In the genomic region with DNA sequence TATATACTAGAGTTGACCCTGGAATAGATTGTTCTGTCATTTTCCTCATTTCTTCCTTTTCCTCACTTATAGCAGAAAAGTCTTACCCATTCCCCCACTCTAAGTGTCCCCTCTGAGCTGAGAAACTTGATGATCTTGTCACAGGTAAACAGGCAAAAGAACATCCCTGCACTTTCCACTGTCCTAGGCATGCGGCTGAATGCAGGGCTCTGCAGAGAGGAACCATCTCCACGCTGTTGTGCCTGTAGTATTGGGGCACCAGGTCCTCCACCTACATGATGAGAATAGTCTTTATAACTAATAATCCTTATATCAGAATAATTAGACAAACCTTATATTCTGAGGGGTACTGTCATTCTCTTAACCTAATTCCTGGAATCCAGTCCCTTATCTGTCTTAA, we compare ENCODE assay signal across 12 cellular contexts.
DNase-seq lines count a peak whose midpoint lies in the region; ATAC-seq and TF ChIP-seq lines count a peak whose summit lies in the region.
"Had no signal": no experiment of that assay in that cellular context is flagged by ENCODE, and none has a peak within 500 bp of the region (broad histone marks: within the 10 kb centered on the region; RNA-seq: fewer than 3 reads in every experiment).

No MANE protein-coding gene starts in this region.

- H3K27me3 ChIP-seq in foreskin keratinocyte = no peaks in the 10 kb centered on the region
- no peaks in the 10 kb centered on the region for H3K27me3 ChIP-seq in hepatocyte

- H3K4me1 ChIP-seq in foreskin keratinocyte = no peaks in the 10 kb centered on the region
- no peaks in the 10 kb centered on the region for H3K4me1 ChIP-seq in hepatocyte (ENCODE audit: insufficient read depth)
- H3K4me1 ChIP-seq: A549 had no signal

- H4K20me1 ChIP-seq in hepatocyte (ENCODE audit: insufficient read depth, poor library complexity, severe bottlenecking) = no peaks in the 10 kb centered on the region

- H3K9me3 ChIP-seq in hepatocyte (ENCODE audit: low read depth) = no peaks in the 10 kb centered on the region
- H3K9me3 ChIP-seq: A549 had no signal

- H3K4me1 Mint-ChIP-seq in activated CD4-positive, alpha-beta memory T cell treated with anti-CD3 and anti-CD28 coated beads, Interleukin-2, amount 10 ng/mL, durations not matched to agents 7 days and 5 days = peaks cover 57% of the 10 kb centered on the region
- peaks cover 38% of the 10 kb centered on the region for H3K4me1 Mint-ChIP-seq in activated CD4-positive, alpha-beta memory T cell treated with anti-CD3 and anti-CD28 coated beads for 36 hours (ENCODE audit: low read depth)
- H3K4me1 Mint-ChIP-seq in natural killer cell treated with Interleukin-12 subunit alpha and Interleukin-12 subunit beta and Interleukin-15 and Interleukin-18, amount 100 ng/mL, for 72 hours (ENCODE audit: low read depth in 2 of 2) = peaks cover 27 to 31% of the 10 kb centered on the region in 2 donors

- no peak for DNase-seq in activated CD4-positive, alpha-beta memory T cell treated with anti-CD3 and anti-CD28 coated beads, Interleukin-2, amount 10 ng/mL, durations not matched to agents 7 days and 5 days
- DNase-seq in activated CD4-positive, alpha-beta memory T cell treated with anti-CD3 and anti-CD28 coated beads for 36 hours = no peak
- DNase-seq in natural killer cell treated with Interleukin-12 subunit alpha and Interleukin-12 subunit beta and Interleukin-15 and Interleukin-18, amount 100 ng/mL, for 72 hours (ENCODE audit: low spot score) = no peak
- DNase-seq in ureter (ENCODE audit: low spot score) = no peak
- no peak for DNase-seq in foreskin keratinocyte
- no peak for DNase-seq in hepatocyte (ENCODE audit: low spot score)
- DNase-seq: hippocampal formation, NCI-H345 had no signal

- POLR2A ChIA-PET in activated CD4-positive, alpha-beta memory T cell treated with anti-CD3 and anti-CD28 coated beads, Interleukin-2, amount 10 ng/mL, durations not matched to agents 7 days and 5 days (lab: Charles Lee) = interaction anchor here (1.0 to 1.1 kb wide), 2 partner anchors 14 to 212 kb away, joined by 3 to 4 read pairs; no protein-coding TSS in a partner anchor
- POLR2A ChIA-PET in activated CD4-positive, alpha-beta memory T cell treated with anti-CD3 and anti-CD28 coated beads for 36 hours (lab: Charles Lee) = no interaction called here

- CTCF ChIA-PET in activated CD4-positive, alpha-beta memory T cell treated with anti-CD3 and anti-CD28 coated beads, Interleukin-2, amount 10 ng/mL, durations not matched to agents 7 days and 5 days (lab: Charles Lee) = no interaction called here
- CTCF ChIA-PET in activated CD4-positive, alpha-beta memory T cell treated with anti-CD3 and anti-CD28 coated beads for 36 hours (lab: Charles Lee) = interaction anchor here (1.8 kb wide), 1 partner anchor 196 kb away, joined by 5 read pairs; no protein-coding TSS in a partner anchor

- no peaks in the 10 kb centered on the region for H3K79me2 ChIP-seq in hepatocyte

- no peak for TF ChIP-seq CTCF in foreskin keratinocyte (conservative IDR thresholded peaks at IDR 0.05)
- no peak for TF ChIP-seq CTCF in hepatocyte (IDR thresholded peaks at IDR 0.05; ENCODE audit: poor library complexity)

- no peak overlapping the region for H2AFZ ChIP-seq in hepatocyte

- H3K9me2 ChIP-seq in hepatocyte (replicated peaks; ENCODE audit: insufficient read depth) = no peaks in the 10 kb centered on the region

- H3K36me3 Mint-ChIP-seq in activated CD4-positive, alpha-beta memory T cell treated with anti-CD3 and anti-CD28 coated beads, Interleukin-2, amount 10 ng/mL, durations not matched to agents 7 days and 5 days (ENCODE audit: low read depth) = peaks cover 13% of the 10 kb centered on the region
- H3K36me3 Mint-ChIP-seq in activated CD4-positive, alpha-beta memory T cell treated with anti-CD3 and anti-CD28 coated beads for 36 hours = no peaks in the 10 kb centered on the region
- no peaks in the 10 kb centered on the region for H3K36me3 Mint-ChIP-seq in natural killer cell treated with Interleukin-12 subunit alpha and Interleukin-12 subunit beta and Interleukin-15 and Interleukin-18, amount 100 ng/mL, for 72 hours

- H3K4me3 ChIP-seq in hepatocyte = no peak overlapping the region
- H3K4me3 ChIP-seq: A549, SK-N-MC had no signal

- no peak overlapping the region for H3K4me2 ChIP-seq in hepatocyte
- H3K4me2 ChIP-seq: A549 had no signal

- no peak overlapping the region for H3K4me3 Mint-ChIP-seq in activated CD4-positive, alpha-beta memory T cell treated with anti-CD3 and anti-CD28 coated beads, Interleukin-2, amount 10 ng/mL, durations not matched to agents 7 days and 5 days
- no peak overlapping the region for H3K4me3 Mint-ChIP-seq in activated CD4-positive, alpha-beta memory T cell treated with anti-CD3 and anti-CD28 coated beads for 36 hours
- peak overlapping the region; percentile 68 for H3K4me3 Mint-ChIP-seq in natural killer cell treated with Interleukin-12 subunit alpha and Interleukin-12 subunit beta and Interleukin-15 and Interleukin-18, amount 100 ng/mL, for 72 hours

- H3K36me3 ChIP-seq in hepatocyte (replicated peaks; ENCODE audit: insufficient read depth, low read depth) = no peaks in the 10 kb centered on the region

- H3K27ac ChIP-seq in foreskin keratinocyte (no peak overlapping the region), hepatocyte (no peak overlapping the region)
- H3K27ac ChIP-seq: A549, SK-N-MC had no signal

- H3K27ac Mint-ChIP-seq in activated CD4-positive, alpha-beta memory T cell treated with anti-CD3 and anti-CD28 coated beads, Interleukin-2, amount 10 ng/mL, durations not matched to agents 7 days and 5 days = peak overlapping the region; percentile 72
- H3K27ac Mint-ChIP-seq in activated CD4-positive, alpha-beta memory T cell treated with anti-CD3 and anti-CD28 coated beads for 36 hours = no peak overlapping the region
- H3K27ac Mint-ChIP-seq in natural killer cell treated with Interleukin-12 subunit alpha and Interleukin-12 subunit beta and Interleukin-15 and Interleukin-18, amount 100 ng/mL, for 72 hours = peak overlapping the region in 1 of 2 donors; percentile 58

- peaks cover 4% of the 10 kb centered on the region for H3K27me3 Mint-ChIP-seq in activated CD4-positive, alpha-beta memory T cell treated with anti-CD3 and anti-CD28 coated beads, Interleukin-2, amount 10 ng/mL, durations not matched to agents 7 days and 5 days
- H3K27me3 Mint-ChIP-seq in activated CD4-positive, alpha-beta memory T cell treated with anti-CD3 and anti-CD28 coated beads for 36 hours = no peaks in the 10 kb centered on the region
- H3K27me3 Mint-ChIP-seq in natural killer cell treated with Interleukin-12 subunit alpha and Interleukin-12 subunit beta and Interleukin-15 and Interleukin-18, amount 100 ng/mL, for 72 hours = peaks cover 17 to 21% of the 10 kb centered on the region in 2 donors

- intact Hi-C loops in activated CD4-positive, alpha-beta memory T cell treated with anti-CD3 and anti-CD28 coated beads for 36 hours (cut with micrococcal nuclease) = loop anchor here (1.0 to 5.0 kb wide), 3 partner anchors 192 to 537 kb away; a partner anchor contains a TSS

- ATAC-seq in HG02610 (IDR thresholded peaks at IDR 0.05; ENCODE audit: unreplicated experiment) (peak; percentile 35), HG03457 (IDR thresholded peaks at IDR 0.05; ENCODE audit: unreplicated experiment) (peak; percentile 27), foreskin keratinocyte (no peak)
- ATAC-seq in natural killer cell treated with Interleukin-12 subunit alpha and Interleukin-12 subunit beta and Interleukin-15 and Interleukin-18, amount 100 ng/mL, for 72 hours = peak; percentile 9 to 19
- ATAC-seq: A549 had no signal

- 86% methylated on average over 2 of the region's 2 CpGs for WGBS in hepatocyte (ENCODE audit: low lambda C conversion rate, missing lambda C conversion rate)

- peaks cover 3% of the 10 kb centered on the region for H3K9me3 Mint-ChIP-seq in activated CD4-positive, alpha-beta memory T cell treated with anti-CD3 and anti-CD28 coated beads, Interleukin-2, amount 10 ng/mL, durations not matched to agents 7 days and 5 days
- H3K9me3 Mint-ChIP-seq in activated CD4-positive, alpha-beta memory T cell treated with anti-CD3 and anti-CD28 coated beads for 36 hours = peaks cover 6% of the 10 kb centered on the region
- H3K9me3 Mint-ChIP-seq in natural killer cell treated with Interleukin-12 subunit alpha and Interleukin-12 subunit beta and Interleukin-15 and Interleukin-18, amount 100 ng/mL, for 72 hours = no peaks in the 10 kb centered on the region
